17 cellular contexts compared by ENCODE assay signal in the genomic region with DNA sequence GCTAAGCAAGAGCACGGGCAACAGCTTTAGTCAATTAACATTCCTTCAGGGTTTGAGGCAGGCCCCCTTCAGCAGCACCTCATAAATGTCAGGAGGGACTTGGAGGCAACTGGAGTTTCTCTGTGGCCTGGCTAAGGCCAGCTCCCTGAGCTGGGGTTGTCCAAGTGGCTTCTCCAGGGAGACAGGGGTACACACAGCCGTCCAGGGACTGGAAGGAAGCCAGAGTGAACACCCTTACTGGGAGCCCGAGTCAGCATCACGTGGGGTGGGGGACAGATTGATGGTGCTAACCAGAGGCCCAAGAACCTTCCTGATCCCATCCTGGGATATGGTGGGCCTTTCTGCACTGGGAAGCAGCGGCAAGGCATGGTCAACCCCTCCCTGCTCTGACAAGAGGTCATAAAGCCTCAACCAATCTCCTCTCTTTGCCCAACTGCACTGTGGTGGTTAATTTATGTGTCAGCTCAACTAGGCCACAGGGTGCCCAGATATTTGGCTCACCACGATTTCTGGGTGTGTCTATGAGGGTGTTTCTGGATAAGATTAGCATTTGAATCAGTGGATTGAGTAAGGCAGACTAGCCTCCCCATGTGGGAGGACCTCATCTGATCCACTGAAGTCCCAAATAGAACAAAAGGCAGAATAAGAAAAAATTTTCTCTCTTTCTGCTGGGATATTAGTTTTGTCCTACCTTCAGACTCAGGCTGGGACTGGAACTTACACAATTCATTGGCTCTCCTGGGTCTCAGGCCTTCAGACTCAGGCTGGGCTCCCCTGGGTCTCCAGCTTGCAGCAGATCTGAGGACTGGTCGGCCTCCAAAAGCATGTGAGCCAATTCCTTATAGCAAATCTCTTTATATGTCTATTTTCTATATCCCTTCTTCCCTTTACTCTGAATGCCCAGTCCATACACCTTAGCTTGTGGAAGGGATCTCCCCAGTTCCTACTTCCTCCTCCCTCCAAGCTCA.
A peak's percentile ranks its signal among the peaks of the same experiment; 100 is the strongest.
DNase-seq lines count a peak whose midpoint lies in the region; ATAC-seq and TF ChIP-seq lines count a peak whose summit lies in the region.
"Had no signal": no experiment of that assay in that cellular context is flagged by ENCODE, and none has a peak within 500 bp of the region (broad histone marks: within the 10 kb centered on the region; RNA-seq: fewer than 3 reads in every experiment).

No MANE protein-coding gene starts in this region.

- H3K4me3 Mint-ChIP-seq in HFFc6: peak overlapping the region; percentile 28

- H3K79me1 ChIP-seq in neuronal stem cell (ENCODE audit: low read depth, low read length): no peaks in the 10 kb centered on the region

- H3K4me3 ChIP-seq in BJ (ENCODE audit: low read depth, low read length): no peak overlapping the region
- no peak overlapping the region for H3K4me3 ChIP-seq in neuronal stem cell (ENCODE audit: low read length in 2 of 2)
- H3K4me3 ChIP-seq in uterus: no peak overlapping the region
- H3K4me3 ChIP-seq: adrenal gland had no signal

- no peak overlapping the region for H2BK120ac ChIP-seq in neuronal stem cell (ENCODE audit: low read depth, low read length)

- peaks cover 12% of the 10 kb centered on the region for H3K27me3 Mint-ChIP-seq in HFFc6 (ENCODE audit: insufficient read depth)

- no peak overlapping the region for H2BK12ac ChIP-seq in neuronal stem cell (ENCODE audit: low read length)

- ATAC-seq in esophagus mucosa (peak; percentile 67), HG03045 (IDR thresholded peaks at IDR 0.05; ENCODE audit: unreplicated experiment) (no peak)
- ATAC-seq: activated CD4-positive, CD25-positive, alpha-beta regulatory T cell treated with anti-CD3 and anti-CD28 coated beads, Interleukin-2, amount 50 U/mL, for 24 hours had no signal

- no peak overlapping the region for H3K9ac ChIP-seq in neuronal stem cell (ENCODE audit: low read depth, low read length, poor library complexity)

- peaks cover 21% of the 10 kb centered on the region for H3K4me1 Mint-ChIP-seq in HFFc6 (ENCODE audit: low read depth)

- no CpG with 5 or more reads among the region's 7 CpGs for WGBS in neuronal stem cell (ENCODE audit: extremely low coverage in 2 of 2, insufficient read length in 2 of 2, insufficient replicate concordance in 1 of 2), 2 donors

- H3K36me3 Mint-ChIP-seq in HFFc6 (ENCODE audit: low read depth): no peaks in the 10 kb centered on the region

- intact Hi-C loops in uterus (cut with DNase I; ENCODE audit: low total_unique reads): no loop called here

- H3K9me3 Mint-ChIP-seq in HFFc6: no peaks in the 10 kb centered on the region

- no peak overlapping the region for H3K4ac ChIP-seq in neuronal stem cell (ENCODE audit: low read length)

- peak overlapping the region; percentile 42 for H3K18ac ChIP-seq in neuronal stem cell (ENCODE audit: low read length)

- H2BK15ac ChIP-seq in neuronal stem cell (ENCODE audit: low read length): peak overlapping the region; percentile 70

- POLR2A ChIA-PET in BJ (lab: Charles Lee): no interaction called here

- no peak overlapping the region for H4K8ac ChIP-seq in neuronal stem cell (ENCODE audit: low read depth, low read length)

- H3K9me3 ChIP-seq in neuronal stem cell (replicated peaks in 1 of 2; ENCODE audit: control insufficient read depth in 2 of 2, insufficient read depth in 1 of 2, low read depth in 1 of 2, low read length in 2 of 2) (no peaks in the 10 kb centered on the region), uterus (no peaks in the 10 kb centered on the region)
- H3K9me3 ChIP-seq: adrenal gland had no signal

- TF ChIP-seq POLR2A in uterus (IDR thresholded peaks at IDR 0.05): no peak

- TF ChIP-seq CTCF in BJ (IDR thresholded peaks at IDR 0.05; ENCODE audit: insufficient read depth, low read depth, low read length) (no peak), HFFc6 (IDR thresholded peaks at IDR 0.05) (no peak), uterus (IDR thresholded peaks at IDR 0.05) (no peak)

- no peak overlapping the region for H3K23ac ChIP-seq in neuronal stem cell (ENCODE audit: low read depth, low read length, poor library complexity)

- no peak overlapping the region for H2AFZ ChIP-seq in neuronal stem cell (ENCODE audit: low read length)

- H3K27me3 ChIP-seq in BJ (ENCODE audit: control insufficient read depth, insufficient read depth, low read length) (no peaks in the 10 kb centered on the region), neuronal stem cell (ENCODE audit: control insufficient read depth in 3 of 3, insufficient read depth in 3 of 3, low read depth in 1 of 3, low read length in 3 of 3) (peaks cover 0 to 12% (median 0%) of the 10 kb centered on the region in 3 experiments), uterus (no peaks in the 10 kb centered on the region)
- H3K27me3 ChIP-seq: adrenal gland had no signal

- H3K27ac ChIP-seq in neuronal stem cell (replicated peaks; ENCODE audit: low read length) (no peak overlapping the region), uterus (no peak overlapping the region)
- H3K27ac ChIP-seq: adrenal gland had no signal

- H2BK5ac ChIP-seq in neuronal stem cell (ENCODE audit: low read length): no peak overlapping the region

- H3K36me3 ChIP-seq in BJ (ENCODE audit: control insufficient read depth, insufficient read depth, low read length) (no peaks in the 10 kb centered on the region), neuronal stem cell (replicated peaks in 1 of 2; ENCODE audit: control insufficient read depth in 2 of 2, insufficient read depth in 2 of 2, low read length in 2 of 2) (no peaks in the 10 kb centered on the region), uterus (no peaks in the 10 kb centered on the region)
- H3K36me3 ChIP-seq: adrenal gland had no signal

- peak overlapping the region; percentile 86 for H3K27ac Mint-ChIP-seq in HFFc6

- DNase-seq in BJ (ENCODE audit: low read depth) (peak; percentile 92), HFFc6 (peak; percentile 88), neuronal stem cell (ENCODE audit: low spot score) (no peak), retina (no peak), uterus (no peak), NCI-H69 (lab: John Stamatoyannopoulos, UW) (no peak)
- DNase-seq: adrenal gland; caudate nucleus; effector CD4-positive, alpha-beta T cell; kidney glomerular epithelial cell; NCI-H1694; SHP77 treated with DMSO at 0.1 percent for 48 hours; stimulated activated CD4-positive, alpha-beta T cell treated with anti-CD3 and anti-CD28 coated beads, Interleukin-2, amount 100 ng/mL, for 48 hours; T-helper 2 cell had no signal

- H2AK5ac ChIP-seq in neuronal stem cell (ENCODE audit: low read depth, low read length): no peak overlapping the region

- no peak overlapping the region for H3K14ac ChIP-seq in neuronal stem cell (ENCODE audit: low read length)

- CTCF ChIA-PET in BJ (lab: Yijun Ruan, JAX): interaction anchor here (0.7 to 2.4 kb wide), 8 partner anchors 10 to 223 kb away, joined by 3 to 10 read pairs (median 4); no protein-coding TSS in a partner anchor

- H3K4me1 ChIP-seq in neuronal stem cell (ENCODE audit: control insufficient read depth in 2 of 2, insufficient read depth in 1 of 2, low read depth in 1 of 2, low read length in 2 of 2): no peaks in the 10 kb centered on the region
- H3K4me1 ChIP-seq in uterus: no peaks in the 10 kb centered on the region
- H3K4me1 ChIP-seq: adrenal gland had no signal

- H4K91ac ChIP-seq in neuronal stem cell (ENCODE audit: low read depth, low read length, poor library complexity): no peak overlapping the region

- H3K4me2 ChIP-seq in neuronal stem cell (ENCODE audit: insufficient read depth, low read length, poor library complexity, severe bottlenecking): no peak overlapping the region

Comparison
In these comparisons a context has a peak if more than half of its experiments do, and no peak if none do; other contexts are left out.
1. DNase-seq: peak in BJ (single experiment) and HFFc6 (single experiment); none in neuronal stem cell (single experiment), retina (single experiment), uterus (0 of 2) and NCI-H69 (single experiment).